In genomic region chr9:136379401-136379800, GRCh38 we compare ENCODE assay signal across 27 cellular contexts.
"Had no signal": no experiment of that assay in that cellular context is flagged by ENCODE, and none has a peak within 500 bp of the region (broad histone marks: within the 10 kb centered on the region; RNA-seq: fewer than 3 reads in every experiment).

No MANE protein-coding gene starts in this region.

- H3K36me3 Mint-ChIP-seq: type B pancreatic cell had no signal

- DNase-seq: stimulated activated CD4-positive, alpha-beta T cell treated with anti-CD3 and anti-CD28 coated beads, Interleukin-2, amount 100 ng/mL, for 48 hours; stimulated activated CD4-positive, alpha-beta T cell treated with anti-CD3 and anti-CD28 coated beads, Interleukin-4, amount 100 ng/mL, for 1 hour; stimulated activated CD4-positive, alpha-beta T cell treated with anti-CD3 and anti-CD28 coated beads, Interleukin-4, amount 100 ng/mL, for 24 hours; stimulated activated CD4-positive, alpha-beta T cell treated with anti-CD3 and anti-CD28 coated beads, Interleukin-4, amount 100 ng/mL, for 4 hours; stimulated activated CD8-positive, alpha-beta memory T cell treated with anti-CD3 and anti-CD28 coated beads, Interleukin-4, amount 100 ng/mL, for 48 hours; stimulated activated naive CD4-positive, alpha-beta T cell; stimulated activated naive CD4-positive, alpha-beta T cell treated with Interleukin-2 at 50 U/mL for 16 hours; stimulated activated naive CD8-positive, alpha-beta T cell treated with anti-CD3 and anti-CD28 coated beads, Interleukin-15, amount 100 ng/mL, for 72 hours; stimulated activated naive CD8-positive, alpha-beta T cell treated with anti-CD3 and anti-CD28 coated beads, Interleukin-15, Interleukin-2, amounts not matched to agents 100 U/mL and 50 U/mL, for 24 hours; stomach; testis; thyroid gland; tibial artery; transverse colon; trophoblast cell; upper lobe of right lung; uterus had no signal

- H3K27me3 ChIP-seq: stomach, suprapubic skin, testis, thyroid gland, tibial artery, tibial nerve, transverse colon, upper lobe of left lung, upper lobe of right lung, uterus, vagina had no signal

- H3K4me3 ChIP-seq: stomach, suprapubic skin, testis, thoracic aorta, thyroid gland, tibial artery, tibial nerve, transverse colon, upper lobe of left lung, upper lobe of right lung, uterus, vagina had no signal

- H3K9me3 Mint-ChIP-seq: stimulated activated effector memory CD8-positive, alpha-beta T cell treated with anti-CD3 and anti-CD28 coated beads, Interleukin-12 subunit alpha, Interleukin-12 subunit beta, amount 100 ng/mL, for 72 hours; stimulated activated memory B cell treated with anti-CD40 and anti-IgM and Interleukin-4, amounts not matched to agents 10 μg/mL and 1 μg/mL and 100 μg/mL, for 72 hours; stimulated activated naive CD8-positive, alpha-beta T cell treated with anti-CD3 and anti-CD28 coated beads, Interleukin-15, amount 100 ng/mL, for 72 hours; stimulated activated naive CD8-positive, alpha-beta T cell treated with anti-CD3 and anti-CD28 coated beads, Interleukin-15, Interleukin-2, amounts not matched to agents 100 ng/mL and 50 ng/mL, for 24 hours; type B pancreatic cell had no signal

- H3K4me3 Mint-ChIP-seq: stimulated activated effector memory CD8-positive, alpha-beta T cell treated with anti-CD3 and anti-CD28 coated beads, Interleukin-12 subunit alpha, Interleukin-12 subunit beta, amount 100 ng/mL, for 72 hours; stimulated activated memory B cell treated with anti-CD40 and anti-IgM and Interleukin-4, amounts not matched to agents 10 μg/mL and 1 μg/mL and 100 μg/mL, for 72 hours; stimulated activated naive CD8-positive, alpha-beta T cell treated with anti-CD3 and anti-CD28 coated beads, Interleukin-15, amount 100 ng/mL, for 72 hours; stimulated activated naive CD8-positive, alpha-beta T cell treated with anti-CD3 and anti-CD28 coated beads, Interleukin-15, Interleukin-2, amounts not matched to agents 100 ng/mL and 50 ng/mL, for 24 hours; type B pancreatic cell had no signal

- FAIRE-seq: urothelium cell line had no signal

- H3K27ac Mint-ChIP-seq: stimulated activated effector memory CD8-positive, alpha-beta T cell treated with anti-CD3 and anti-CD28 coated beads, Interleukin-12 subunit alpha, Interleukin-12 subunit beta, amount 100 ng/mL, for 72 hours; stimulated activated memory B cell treated with anti-CD40 and anti-IgM and Interleukin-4, amounts not matched to agents 10 μg/mL and 1 μg/mL and 100 μg/mL, for 72 hours; stimulated activated naive CD8-positive, alpha-beta T cell treated with anti-CD3 and anti-CD28 coated beads, Interleukin-15, amount 100 ng/mL, for 72 hours; stimulated activated naive CD8-positive, alpha-beta T cell treated with anti-CD3 and anti-CD28 coated beads, Interleukin-15, Interleukin-2, amounts not matched to agents 100 ng/mL and 50 ng/mL, for 24 hours; type B pancreatic cell had no signal

- H3K27me3 Mint-ChIP-seq: stimulated activated memory B cell treated with anti-CD40 and anti-IgM and Interleukin-4, amounts not matched to agents 10 μg/mL and 1 μg/mL and 100 μg/mL, for 72 hours; stimulated activated naive CD8-positive, alpha-beta T cell treated with anti-CD3 and anti-CD28 coated beads, Interleukin-15, amount 100 ng/mL, for 72 hours; stimulated activated naive CD8-positive, alpha-beta T cell treated with anti-CD3 and anti-CD28 coated beads, Interleukin-15, Interleukin-2, amounts not matched to agents 100 ng/mL and 50 ng/mL, for 24 hours; type B pancreatic cell had no signal

- H3K9me3 ChIP-seq: stomach, suprapubic skin, testis, thoracic aorta, thyroid gland, tibial artery, tibial nerve, transverse colon, upper lobe of left lung, upper lobe of right lung, uterus, vagina had no signal

- H3K4me1 ChIP-seq: stomach, suprapubic skin, testis, thyroid gland, tibial artery, transverse colon, upper lobe of left lung, upper lobe of right lung, uterus, vagina had no signal

- ATAC-seq: stimulated activated effector memory CD8-positive, alpha-beta T cell treated with anti-CD3 and anti-CD28 coated beads, Interleukin-12 subunit alpha, Interleukin-12 subunit beta, amount 100 ng/mL, for 72 hours; stimulated activated memory B cell treated with anti-CD40 and anti-IgM and Interleukin-4, amounts not matched to agents 10 μg/mL and 1 μg/mL and 100 μg/mL, for 72 hours; stimulated activated naive CD8-positive, alpha-beta T cell treated with anti-CD3 and anti-CD28 coated beads, Interleukin-15, amount 100 ng/mL, for 72 hours; stimulated activated naive CD8-positive, alpha-beta T cell treated with anti-CD3 and anti-CD28 coated beads, Interleukin-15, Interleukin-2, amounts not matched to agents 100 U/mL and 50 U/mL, for 24 hours; upper lobe of right lung had no signal

- H3K4me1 Mint-ChIP-seq: stimulated activated memory B cell treated with anti-CD40 and anti-IgM and Interleukin-4, amounts not matched to agents 10 μg/mL and 1 μg/mL and 100 μg/mL, for 72 hours had no signal

- H3K27ac ChIP-seq: stomach, suprapubic skin, testis, thoracic aorta, thyroid gland, tibial artery, tibial nerve, transverse colon, upper lobe of left lung, upper lobe of right lung, uterus, vagina had no signal

- H3K36me3 ChIP-seq: uterus had no signal
